1 cellular context compared by ENCODE assay signal in the genomic region with DNA sequence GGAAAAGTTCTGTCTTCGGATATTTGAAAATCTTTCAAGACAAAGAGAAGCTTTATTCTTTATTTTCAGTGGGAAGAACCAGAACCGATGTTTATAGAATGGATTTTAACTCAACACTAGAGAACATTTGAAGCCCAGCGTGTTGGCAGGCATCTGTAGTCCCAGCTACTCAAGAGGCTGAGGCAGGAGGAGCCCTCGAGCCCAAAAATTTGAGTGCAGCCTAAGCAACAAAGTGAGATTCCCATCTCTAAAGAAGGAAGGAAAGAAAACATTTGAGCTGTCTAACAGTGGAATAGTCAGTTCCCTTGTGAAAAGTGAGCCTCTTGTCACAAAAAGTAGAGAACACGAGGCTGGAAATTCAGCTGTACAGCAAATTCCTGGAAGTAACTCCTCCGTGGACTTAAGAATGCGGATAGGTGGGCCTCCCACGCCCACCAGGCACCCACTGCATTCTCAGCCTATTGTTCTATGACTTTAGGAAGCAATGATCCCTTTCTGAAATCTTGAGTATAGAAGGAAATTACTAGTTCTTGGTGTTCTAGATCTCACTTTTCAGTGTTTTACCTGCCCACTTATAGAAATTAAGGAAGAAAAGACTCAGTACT.
TF ChIP-seq lines count a peak whose summit lies in the region.

No MANE protein-coding gene starts in this region.

TF ChIP-seq in HEK293T, 16 proteins besides CTCF, POLR2A, EP300 and RAD21:
- TF ChIP-seq ARNT (IDR thresholded peaks at IDR 0.05): no peak
- no peak for TF ChIP-seq LEF1 (IDR thresholded peaks at IDR 0.05; ENCODE audit: borderline replicate concordance)
- TF ChIP-seq TARDBP (IDR thresholded peaks at IDR 0.05): no peak
- no peak for TF ChIP-seq FOXA1 (IDR thresholded peaks at IDR 0.05)
- no peak for TF ChIP-seq SP1 (IDR thresholded peaks at IDR 0.05)
- no peak for TF ChIP-seq CTBP1 (IDR thresholded peaks at IDR 0.05; ENCODE audit: borderline replicate concordance)
- TF ChIP-seq L3MBTL2 (conservative IDR thresholded peaks at IDR 0.05): no peak
- TF ChIP-seq HDGF (IDR thresholded peaks at IDR 0.05; ENCODE audit: borderline replicate concordance): no peak
- TF ChIP-seq NFRKB (IDR thresholded peaks at IDR 0.05): no peak
- no peak for TF ChIP-seq ZNF384 (IDR thresholded peaks at IDR 0.05)
- TF ChIP-seq ELF4 (IDR thresholded peaks at IDR 0.05): no peak
- TF ChIP-seq SUZ12 (IDR thresholded peaks at IDR 0.05): no peak
